Comparison of ENCODE assay signal across 8 cellular contexts in the genomic region with DNA sequence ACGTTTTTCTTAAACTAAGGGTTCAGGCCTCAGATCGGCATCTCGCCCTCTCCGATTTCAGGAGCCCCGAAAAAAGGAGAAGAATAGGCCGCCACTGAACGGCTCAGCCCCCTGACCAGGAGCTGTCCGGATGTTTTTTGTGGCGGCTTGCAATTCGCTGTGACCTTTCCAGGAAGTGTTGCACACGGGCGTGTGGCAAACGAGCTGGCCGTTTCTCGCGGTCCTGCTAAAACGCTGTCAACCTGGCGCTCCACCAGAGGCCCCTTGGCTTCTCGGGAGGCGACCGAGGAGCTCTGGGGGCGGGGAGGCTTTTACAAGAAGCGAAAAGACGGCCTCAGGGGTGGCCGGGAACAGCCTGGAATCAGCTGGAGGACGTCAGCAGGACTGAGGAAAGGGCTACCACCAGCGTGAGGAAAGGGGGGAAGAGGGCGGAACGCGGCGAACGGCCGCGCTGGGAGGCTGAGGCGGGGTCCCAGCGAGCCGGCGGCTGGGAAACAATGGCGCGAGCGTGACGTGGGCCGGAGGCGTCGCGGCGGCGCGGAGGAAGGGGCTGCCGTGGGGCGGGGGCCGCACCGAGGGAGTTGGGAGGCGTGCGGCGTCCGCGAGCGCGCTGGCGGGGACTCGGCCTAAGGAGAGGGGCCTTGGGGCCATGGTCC. TPM values are rescaled to one million over a fixed set of nuclear protein-coding genes. Genes with fewer than 3 reads are reported as not detected.
DNase-seq lines count a peak whose midpoint lies in the region; ATAC-seq and TF ChIP-seq lines count a peak whose summit lies in the region.

No MANE protein-coding gene starts in this region.

- H3K4me3 ChIP-seq in thoracic aorta = peak overlapping the region; percentile 97

- TF ChIP-seq CTCF in omental fat pad (IDR thresholded peaks at IDR 0.05) = no peak
- no peak for TF ChIP-seq CTCF in thoracic aorta (IDR thresholded peaks at IDR 0.05)

- H3K9me3 ChIP-seq in thoracic aorta = no peaks in the 10 kb centered on the region

- in situ Hi-C loops in SK-MEL-5 (cut with HindIII; ENCODE audit: low pct_unique_long_range_greater_than_20kb, low sequenced_read_pairs) = no loop called here

- ATAC-seq in GM21515 (IDR thresholded peaks at IDR 0.05; ENCODE audit: unreplicated experiment) = peak; percentile 59
- ATAC-seq in omental fat pad (ENCODE audit: low FRiP score) = peak; percentile 65
- ATAC-seq in thoracic aorta (ENCODE audit: insufficient number of reproducible peaks, low FRiP score, low read depth) = peak; percentile 38

- no peaks in the 10 kb centered on the region for H3K27me3 ChIP-seq in thoracic aorta (replicated peaks; ENCODE audit: insufficient read depth)

- peaks cover 6% of the 10 kb centered on the region for H3K36me3 Mint-ChIP-seq in IgD-negative memory B cell
- H3K36me3 Mint-ChIP-seq in activated naive CD4-positive, alpha-beta T cell treated with anti-CD3 and anti-CD28 coated beads, Interleukin-2, amount 50 U/mL, for 24 hours = peaks cover 1% of the 10 kb centered on the region

- peaks cover 30 to 37% (median 32%) of the 10 kb centered on the region in 3 donors for H3K4me1 Mint-ChIP-seq in IgD-negative memory B cell
- peaks cover 47% of the 10 kb centered on the region for H3K4me1 Mint-ChIP-seq in activated naive CD4-positive, alpha-beta T cell treated with anti-CD3 and anti-CD28 coated beads, Interleukin-2, amount 50 U/mL, for 24 hours

- no peaks in the 10 kb centered on the region for H3K36me3 ChIP-seq in thoracic aorta

- H3K4me3 Mint-ChIP-seq in IgD-negative memory B cell = peak overlapping the region; percentile 89 to 100 (median 99)
- H3K4me3 Mint-ChIP-seq in activated naive CD4-positive, alpha-beta T cell treated with anti-CD3 and anti-CD28 coated beads, Interleukin-2, amount 50 U/mL, for 24 hours = peak overlapping the region; percentile 98

- H3K27ac Mint-ChIP-seq in IgD-negative memory B cell = peak overlapping the region; percentile 96 to 100 (median 98)
- peak overlapping the region; percentile 99 for H3K27ac Mint-ChIP-seq in activated naive CD4-positive, alpha-beta T cell treated with anti-CD3 and anti-CD28 coated beads, Interleukin-2, amount 50 U/mL, for 24 hours

- no peaks in the 10 kb centered on the region for H3K27me3 Mint-ChIP-seq in IgD-negative memory B cell
- H3K27me3 Mint-ChIP-seq in activated naive CD4-positive, alpha-beta T cell treated with anti-CD3 and anti-CD28 coated beads, Interleukin-2, amount 50 U/mL, for 24 hours = no peaks in the 10 kb centered on the region

- H3K9me3 Mint-ChIP-seq in IgD-negative memory B cell = no peaks in the 10 kb centered on the region
- H3K9me3 Mint-ChIP-seq in activated naive CD4-positive, alpha-beta T cell treated with anti-CD3 and anti-CD28 coated beads, Interleukin-2, amount 50 U/mL, for 24 hours = no peaks in the 10 kb centered on the region

- peak overlapping the region; percentile 95 to 100 for H3K27ac ChIP-seq in thoracic aorta

- peaks cover 54 to 71% of the 10 kb centered on the region in 2 donors for H3K4me1 ChIP-seq in thoracic aorta (ENCODE audit: control insufficient read depth in 1 of 2, low read depth in 2 of 2)

- DNase-seq in DMS79 treated with DMSO at 0.1 percent for 48 hours (lab: John Stamatoyannopoulos, UW) = peak; percentile 11
- DNase-seq in SK-MEL-5 (ENCODE audit: low read depth, low spot score) = peak; percentile 68
- peak; percentile 75 for DNase-seq in glomerular visceral epithelial cell (ENCODE audit: extremely low spot score)
- peak; percentile 64 for DNase-seq in omental fat pad (ENCODE audit: low spot score)
- peak; percentile 46 for DNase-seq in thoracic aorta (ENCODE audit: low spot score)

RNA-seq across cellular contexts. Expression of a gene that starts 0.5 kb away (rescaled TPM):
- 50.1 TPM for polyA plus RNA-seq in IgD-negative memory B cell
- total RNA-seq in SK-MEL-5 (2014; rRNA removed; shearing (Covaris generic)) = 35.5 and 37.4 TPM in 2 replicates
- 30.3 and 34.9 TPM in 2 replicates for polyA plus RNA-seq in SK-MEL-5 (2015; cell fraction: cytosol; rRNA removed)
- 45.4 and 52.6 TPM in 2 replicates for polyA plus RNA-seq in SK-MEL-5 (2015; cell fraction: nucleus; rRNA removed)
- total RNA-seq in omental fat pad (10 to 100 TPM; 46.9 to 94.6 (median 62.8) TPM), thoracic aorta (100 to 1,000 TPM; 105 to 114 TPM)

RNA-seq across cellular contexts. Expression of a gene that starts 53.1 kb away (rescaled TPM):
- polyA plus RNA-seq in IgD-negative memory B cell = not detected
- 0.05 TPM in 1 of 2 replicates, not detected in the other for total RNA-seq in SK-MEL-5 (2014; rRNA removed; shearing (Covaris generic))
- polyA plus RNA-seq in SK-MEL-5 (2015; cell fraction: cytosol; rRNA removed) = 0.04 TPM in 2 replicates
- polyA plus RNA-seq in SK-MEL-5 (2015; cell fraction: nucleus; rRNA removed) = not detected in 2 replicates
- total RNA-seq in omental fat pad (not detected), thoracic aorta (not detected)

Comparison
In these comparisons a context has a peak if more than half of its experiments do, and no peak if none do; other contexts are left out.
1. Peak in every context shown above with its lines: DNase-seq, ATAC-seq, H3K4me3 ChIP-seq and H3K27ac ChIP-seq.
2. DNase-seq: peak in every context shown above with its lines; median percentile 75 in glomerular visceral epithelial cell; 68 in SK-MEL-5; 64 in omental fat pad; 46 in thoracic aorta; 11 in DMS79 treated with DMSO at 0.1 percent for 48 hours.